In the genomic region with DNA sequence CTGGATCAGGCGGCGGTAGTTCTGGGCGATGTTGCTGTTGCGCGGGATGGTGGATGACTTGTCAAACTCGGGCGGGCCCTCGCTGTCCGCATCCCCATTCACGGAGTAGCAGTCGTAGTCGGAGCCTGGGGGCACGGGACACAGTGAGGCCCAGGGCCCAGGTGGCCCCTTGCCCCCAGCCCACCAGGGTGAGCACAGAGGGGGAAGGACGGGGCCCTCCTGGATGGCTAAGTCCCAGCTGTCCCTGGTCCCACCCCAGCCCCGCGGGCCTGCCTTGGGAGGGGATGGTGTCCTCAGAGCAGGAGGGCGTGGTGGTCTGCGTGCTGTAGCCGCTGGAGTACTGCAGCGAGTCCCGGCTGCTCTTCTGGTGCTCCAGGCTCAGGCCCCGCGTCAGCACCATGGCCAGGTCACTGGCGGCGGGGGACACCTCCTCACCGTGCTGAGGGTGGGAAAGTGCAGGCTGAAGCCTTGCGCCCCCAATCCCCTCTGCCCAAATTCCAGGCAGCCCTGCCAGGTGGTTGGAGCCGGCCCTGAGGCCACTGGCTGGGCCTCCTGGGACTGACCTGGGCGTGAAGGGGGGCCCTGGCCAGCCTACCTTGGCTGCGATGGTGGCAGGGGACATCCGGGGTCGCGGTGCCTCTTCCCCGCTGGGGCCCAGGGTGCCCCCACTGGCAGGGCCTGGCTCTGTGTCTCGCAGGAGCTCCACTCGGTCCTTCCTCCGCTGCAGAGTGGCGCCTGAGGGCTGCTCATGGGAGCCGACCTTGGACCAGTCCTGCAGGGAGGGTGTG, we compare ENCODE assay signal across 2 cellular contexts.
TF ChIP-seq lines count a peak whose summit lies in the region.

No MANE protein-coding gene starts in this region.

TF ChIP-seq in GM23338, 12 proteins besides CTCF, POLR2A, EP300 and RAD21:
- TF ChIP-seq, protein P1, sequence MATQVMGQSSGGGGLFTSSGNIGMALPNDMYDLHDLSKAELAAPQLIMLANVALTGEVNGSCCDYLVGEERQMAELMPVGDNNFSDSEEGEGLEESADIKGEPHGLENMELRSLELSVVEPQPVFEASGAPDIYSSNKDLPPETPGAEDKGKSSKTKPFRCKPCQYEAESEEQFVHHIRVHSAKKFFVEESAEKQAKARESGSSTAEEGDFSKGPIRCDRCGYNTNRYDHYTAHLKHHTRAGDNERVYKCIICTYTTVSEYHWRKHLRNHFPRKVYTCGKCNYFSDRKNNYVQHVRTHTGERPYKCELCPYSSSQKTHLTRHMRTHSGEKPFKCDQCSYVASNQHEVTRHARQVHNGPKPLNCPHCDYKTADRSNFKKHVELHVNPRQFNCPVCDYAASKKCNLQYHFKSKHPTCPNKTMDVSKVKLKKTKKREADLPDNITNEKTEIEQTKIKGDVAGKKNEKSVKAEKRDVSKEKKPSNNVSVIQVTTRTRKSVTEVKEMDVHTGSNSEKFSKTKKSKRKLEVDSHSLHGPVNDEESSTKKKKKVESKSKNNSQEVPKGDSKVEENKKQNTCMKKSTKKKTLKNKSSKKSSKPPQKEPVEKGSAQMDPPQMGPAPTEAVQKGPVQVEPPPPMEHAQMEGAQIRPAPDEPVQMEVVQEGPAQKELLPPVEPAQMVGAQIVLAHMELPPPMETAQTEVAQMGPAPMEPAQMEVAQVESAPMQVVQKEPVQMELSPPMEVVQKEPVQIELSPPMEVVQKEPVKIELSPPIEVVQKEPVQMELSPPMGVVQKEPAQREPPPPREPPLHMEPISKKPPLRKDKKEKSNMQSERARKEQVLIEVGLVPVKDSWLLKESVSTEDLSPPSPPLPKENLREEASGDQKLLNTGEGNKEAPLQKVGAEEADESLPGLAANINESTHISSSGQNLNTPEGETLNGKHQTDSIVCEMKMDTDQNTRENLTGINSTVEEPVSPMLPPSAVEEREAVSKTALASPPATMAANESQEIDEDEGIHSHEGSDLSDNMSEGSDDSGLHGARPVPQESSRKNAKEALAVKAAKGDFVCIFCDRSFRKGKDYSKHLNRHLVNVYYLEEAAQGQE (IDR thresholded peaks at IDR 0.05; ENCODE audit: unreplicated experiment): peak; percentile 75
- TF ChIP-seq, protein P2, sequence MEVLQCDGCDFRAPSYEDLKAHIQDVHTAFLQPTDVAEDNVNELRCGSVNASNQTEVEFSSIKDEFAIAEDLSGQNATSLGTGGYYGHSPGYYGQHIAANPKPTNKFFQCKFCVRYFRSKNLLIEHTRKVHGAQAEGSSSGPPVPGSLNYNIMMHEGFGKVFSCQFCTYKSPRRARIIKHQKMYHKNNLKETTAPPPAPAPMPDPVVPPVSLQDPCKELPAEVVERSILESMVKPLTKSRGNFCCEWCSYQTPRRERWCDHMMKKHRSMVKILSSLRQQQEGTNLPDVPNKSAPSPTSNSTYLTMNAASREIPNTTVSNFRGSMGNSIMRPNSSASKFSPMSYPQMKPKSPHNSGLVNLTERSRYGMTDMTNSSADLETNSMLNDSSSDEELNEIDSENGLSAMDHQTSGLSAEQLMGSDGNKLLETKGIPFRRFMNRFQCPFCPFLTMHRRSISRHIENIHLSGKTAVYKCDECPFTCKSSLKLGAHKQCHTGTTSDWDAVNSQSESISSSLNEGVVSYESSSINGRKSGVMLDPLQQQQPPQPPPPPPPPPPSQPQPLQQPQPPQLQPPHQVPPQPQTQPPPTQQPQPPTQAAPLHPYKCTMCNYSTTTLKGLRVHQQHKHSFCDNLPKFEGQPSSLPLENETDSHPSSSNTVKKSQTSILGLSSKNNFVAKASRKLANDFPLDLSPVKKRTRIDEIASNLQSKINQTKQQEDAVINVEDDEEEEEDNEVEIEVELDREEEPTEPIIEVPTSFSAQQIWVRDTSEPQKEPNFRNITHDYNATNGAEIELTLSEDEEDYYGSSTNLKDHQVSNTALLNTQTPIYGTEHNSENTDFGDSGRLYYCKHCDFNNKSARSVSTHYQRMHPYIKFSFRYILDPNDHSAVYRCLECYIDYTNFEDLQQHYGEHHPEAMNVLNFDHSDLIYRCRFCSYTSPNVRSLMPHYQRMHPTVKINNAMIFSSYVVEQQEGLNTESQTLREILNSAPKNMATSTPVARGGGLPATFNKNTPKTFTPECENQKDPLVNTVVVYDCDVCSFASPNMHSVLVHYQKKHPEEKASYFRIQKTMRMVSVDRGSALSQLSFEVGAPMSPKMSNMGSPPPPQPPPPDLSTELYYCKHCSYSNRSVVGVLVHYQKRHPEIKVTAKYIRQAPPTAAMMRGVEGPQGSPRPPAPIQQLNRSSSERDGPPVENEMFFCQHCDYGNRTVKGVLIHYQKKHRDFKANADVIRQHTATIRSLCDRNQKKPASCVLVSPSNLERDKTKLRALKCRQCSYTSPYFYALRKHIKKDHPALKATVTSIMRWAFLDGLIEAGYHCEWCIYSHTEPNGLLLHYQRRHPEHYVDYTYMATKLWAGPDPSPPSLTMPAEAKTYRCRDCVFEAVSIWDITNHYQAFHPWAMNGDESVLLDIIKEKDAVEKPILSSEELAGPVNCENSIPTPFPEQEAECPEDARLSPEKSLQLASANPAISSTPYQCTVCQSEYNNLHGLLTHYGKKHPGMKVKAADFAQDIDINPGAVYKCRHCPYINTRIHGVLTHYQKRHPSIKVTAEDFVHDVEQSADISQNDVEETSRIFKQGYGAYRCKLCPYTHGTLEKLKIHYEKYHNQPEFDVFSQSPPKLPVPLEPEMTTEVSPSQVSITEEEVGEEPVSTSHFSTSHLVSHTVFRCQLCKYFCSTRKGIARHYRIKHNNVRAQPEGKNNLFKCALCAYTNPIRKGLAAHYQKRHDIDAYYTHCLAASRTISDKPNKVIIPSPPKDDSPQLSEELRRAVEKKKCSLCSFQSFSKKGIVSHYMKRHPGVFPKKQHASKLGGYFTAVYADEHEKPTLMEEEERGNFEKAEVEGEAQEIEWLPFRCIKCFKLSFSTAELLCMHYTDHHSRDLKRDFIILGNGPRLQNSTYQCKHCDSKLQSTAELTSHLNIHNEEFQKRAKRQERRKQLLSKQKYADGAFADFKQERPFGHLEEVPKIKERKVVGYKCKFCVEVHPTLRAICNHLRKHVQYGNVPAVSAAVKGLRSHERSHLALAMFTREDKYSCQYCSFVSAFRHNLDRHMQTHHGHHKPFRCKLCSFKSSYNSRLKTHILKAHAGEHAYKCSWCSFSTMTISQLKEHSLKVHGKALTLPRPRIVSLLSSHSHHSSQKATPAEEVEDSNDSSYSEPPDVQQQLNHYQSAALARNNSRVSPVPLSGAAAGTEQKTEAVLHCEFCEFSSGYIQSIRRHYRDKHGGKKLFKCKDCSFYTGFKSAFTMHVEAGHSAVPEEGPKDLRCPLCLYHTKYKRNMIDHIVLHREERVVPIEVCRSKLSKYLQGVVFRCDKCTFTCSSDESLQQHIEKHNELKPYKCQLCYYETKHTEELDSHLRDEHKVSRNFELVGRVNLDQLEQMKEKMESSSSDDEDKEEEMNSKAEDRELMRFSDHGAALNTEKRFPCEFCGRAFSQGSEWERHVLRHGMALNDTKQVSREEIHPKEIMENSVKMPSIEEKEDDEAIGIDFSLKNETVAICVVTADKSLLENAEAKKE (CRISPR knock-in tag; IDR thresholded peaks at IDR 0.05): no peak

TF ChIP-seq in K562, 482 proteins besides CTCF, POLR2A, EP300 and RAD21:
- no peak for TF ChIP-seq BRCA1 (IDR thresholded peaks at IDR 0.05)
- no peak for TF ChIP-seq BRCA1 (CRISPR knock-in tag; IDR thresholded peaks at IDR 0.05)
- TF ChIP-seq, protein P3, sequence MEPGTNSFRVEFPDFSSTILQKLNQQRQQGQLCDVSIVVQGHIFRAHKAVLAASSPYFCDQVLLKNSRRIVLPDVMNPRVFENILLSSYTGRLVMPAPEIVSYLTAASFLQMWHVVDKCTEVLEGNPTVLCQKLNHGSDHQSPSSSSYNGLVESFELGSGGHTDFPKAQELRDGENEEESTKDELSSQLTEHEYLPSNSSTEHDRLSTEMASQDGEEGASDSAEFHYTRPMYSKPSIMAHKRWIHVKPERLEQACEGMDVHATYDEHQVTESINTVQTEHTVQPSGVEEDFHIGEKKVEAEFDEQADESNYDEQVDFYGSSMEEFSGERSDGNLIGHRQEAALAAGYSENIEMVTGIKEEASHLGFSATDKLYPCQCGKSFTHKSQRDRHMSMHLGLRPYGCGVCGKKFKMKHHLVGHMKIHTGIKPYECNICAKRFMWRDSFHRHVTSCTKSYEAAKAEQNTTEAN (CRISPR knock-in tag; IDR thresholded peaks at IDR 0.05): no peak
- no peak for TF ChIP-seq NFRKB (IDR thresholded peaks at IDR 0.05; ENCODE audit: low read depth)
- TF ChIP-seq POLR2G (IDR thresholded peaks at IDR 0.05; ENCODE audit: low read depth, low read length): peak; percentile 33
- TF ChIP-seq RBFOX2 (IDR thresholded peaks at IDR 0.05; ENCODE audit: low read depth, low read length): peak; percentile 56
